Comparison of ENCODE assay signal across 8 cellular contexts in genomic region chrY:2934861-2935605, GRCh38. TPM values are rescaled to one million over a fixed set of nuclear protein-coding genes. Genes with fewer than 3 reads are reported as not detected.
DNase-seq lines count a peak whose midpoint lies in the region; ATAC-seq and TF ChIP-seq lines count a peak whose summit lies in the region.

Gene ZFY, plus strand, starts transcription at chrY:2935381. Its CDS starts 18,556 bp downstream, at chrY:2953937.

- no peaks in the 10 kb centered on the region for H3K4me1 ChIP-seq in SJCRH30
- H3K4me1 ChIP-seq in neutrophil (ENCODE audit: control insufficient read depth in 1 of 2, insufficient read depth in 1 of 2, low read depth in 1 of 2, low read length in 1 of 2) = peaks cover 0 to 15% of the 10 kb centered on the region in 2 experiments

- peak; percentile 68 for DNase-seq in CD1c-positive myeloid dendritic cell (ENCODE audit: extremely low spot score)
- DNase-seq in SJCRH30 = peak; percentile 25 to 37
- DNase-seq in mesothelial cell of epicardium (ENCODE audit: low spot score in 2 of 2, unreplicated experiment in 2 of 2) = no peak
- DNase-seq in middle frontal gyrus (ENCODE audit: extremely low spot score, low spot score) = no peak

- H3K4me3 Mint-ChIP-seq in dendritic cell treated with granulocyte-macrophage colony-stimulating factor and Interleukin-4, amounts not matched to agents 40 ng/mL and 50 ng/mL, for 4 days = peak within 1 kb of the TSS; percentile 77
- no peak within 1 kb of the TSS for H3K4me3 Mint-ChIP-seq in mesothelial cell of epicardium

- H3K36me3 ChIP-seq in SJCRH30 = no peaks in the 10 kb centered on the region
- no peaks in the 10 kb centered on the region for H3K36me3 ChIP-seq in neutrophil

- ATAC-seq in HG02610 (IDR thresholded peaks at IDR 0.05; ENCODE audit: unreplicated experiment) (peak; percentile 30), GM21717 (IDR thresholded peaks at IDR 0.05; ENCODE audit: unreplicated experiment) (no peak)

- no peaks in the 10 kb centered on the region for H3K9me3 ChIP-seq in SJCRH30 (replicated peaks)
- no peaks in the 10 kb centered on the region for H3K9me3 ChIP-seq in neutrophil

- H3K27me3 Mint-ChIP-seq in dendritic cell treated with granulocyte-macrophage colony-stimulating factor and Interleukin-4, amounts not matched to agents 40 ng/mL and 50 ng/mL, for 4 days = no peaks in the 10 kb centered on the region
- H3K27me3 Mint-ChIP-seq in mesothelial cell of epicardium (ENCODE audit: low read depth) = no peaks in the 10 kb centered on the region

- H3K9me3 Mint-ChIP-seq in dendritic cell treated with granulocyte-macrophage colony-stimulating factor and Interleukin-4, amounts not matched to agents 40 ng/mL and 50 ng/mL, for 4 days = no peaks in the 10 kb centered on the region
- no peaks in the 10 kb centered on the region for H3K9me3 Mint-ChIP-seq in mesothelial cell of epicardium

- H3K27ac ChIP-seq in SJCRH30 (peak within 1 kb of the TSS; percentile 97), neutrophil (peak within 1 kb of the TSS; percentile 92)

- H3K4me1 Mint-ChIP-seq in dendritic cell treated with granulocyte-macrophage colony-stimulating factor and Interleukin-4, amounts not matched to agents 40 ng/mL and 50 ng/mL, for 4 days (ENCODE audit: low read depth) = peaks cover 17% of the 10 kb centered on the region
- H3K4me1 Mint-ChIP-seq in mesothelial cell of epicardium = no peaks in the 10 kb centered on the region

- intact Hi-C loops in dendritic cell treated with granulocyte-macrophage colony-stimulating factor and Interleukin-4, amounts not matched to agents 40 ng/mL and 50 ng/mL, for 4 days (cut with micrococcal nuclease) = loop anchor here (10.0 kb wide), 1 partner anchor 70 kb away; no protein-coding TSS in a partner anchor

- H3K4me3 ChIP-seq in SJCRH30 = peak within 1 kb of the TSS; percentile 68
- peak within 1 kb of the TSS; percentile 47 to 74 for H3K4me3 ChIP-seq in neutrophil (ENCODE audit: low read depth in 1 of 2, low read length in 1 of 2)

- H3K27ac Mint-ChIP-seq in dendritic cell treated with granulocyte-macrophage colony-stimulating factor and Interleukin-4, amounts not matched to agents 40 ng/mL and 50 ng/mL, for 4 days = peak within 1 kb of the TSS; percentile 98
- no peak within 1 kb of the TSS for H3K27ac Mint-ChIP-seq in mesothelial cell of epicardium

- H3K27me3 ChIP-seq in SJCRH30 = no peaks in the 10 kb centered on the region
- no peaks in the 10 kb centered on the region for H3K27me3 ChIP-seq in neutrophil

- TF ChIP-seq CTCF in neutrophil (IDR thresholded peaks at IDR 0.05) = no peak
- TF ChIP-seq CTCF in mesothelial cell of epicardium (IDR thresholded peaks at IDR 0.05; ENCODE audit: unreplicated experiment) = no peak

- peaks cover 25% of the 10 kb centered on the region for H3K36me3 Mint-ChIP-seq in dendritic cell treated with granulocyte-macrophage colony-stimulating factor and Interleukin-4, amounts not matched to agents 40 ng/mL and 50 ng/mL, for 4 days (ENCODE audit: low read depth)
- H3K36me3 Mint-ChIP-seq in mesothelial cell of epicardium = no peaks in the 10 kb centered on the region

RNA-seq across cellular contexts. Expression of gene ZFY, which starts in this region (rescaled TPM):
- 4.3 and 4.4 TPM in 2 replicates for total RNA-seq in SJCRH30 (2014; rRNA removed; shearing (Covaris generic))
- not detected in 3 replicates for total RNA-seq in mesothelial cell of epicardium

Comparison
In these comparisons a context has a peak if more than half of its experiments do, and no peak if none do; other contexts are left out.
1. DNase-seq: peak in CD1c-positive myeloid dendritic cell (single experiment) and SJCRH30 (2 of 2); none in mesothelial cell of epicardium (0 of 2) and middle frontal gyrus (single experiment).